In genomic region chr12:57173089-57173488, GRCh38 we compare ENCODE assay signal across 8 cellular contexts. TPM values are rescaled to one million over a fixed set of nuclear protein-coding genes. Genes with fewer than 3 reads are reported as not detected.
DNase-seq lines count a peak whose midpoint lies in the region; ATAC-seq and TF ChIP-seq lines count a peak whose summit lies in the region.

No MANE protein-coding gene starts in this region.

- no peaks in the 10 kb centered on the region for H3K9me3 ChIP-seq in ovary
- no peaks in the 10 kb centered on the region for H3K9me3 ChIP-seq in effector memory CD4-positive, alpha-beta T cell (ENCODE audit: control insufficient read depth, low read length)

- no peak overlapping the region for H3K4me3 Mint-ChIP-seq in effector memory CD8-positive, alpha-beta T cell

- peak in 2 of 3 donors; percentile 30 to 44 for TF ChIP-seq CTCF in ovary (IDR thresholded peaks at IDR 0.05)
- TF ChIP-seq CTCF in lower leg skin (IDR thresholded peaks at IDR 0.05): no peak

- peak; percentile 32 for ATAC-seq in effector memory CD8-positive, alpha-beta T cell (replicated peaks)

- TF ChIP-seq EP300 in ovary (IDR thresholded peaks at IDR 0.05): no peak

- H3K36me3 ChIP-seq in ovary: no peaks in the 10 kb centered on the region
- no peaks in the 10 kb centered on the region for H3K36me3 ChIP-seq in effector memory CD4-positive, alpha-beta T cell (ENCODE audit: control insufficient read depth, insufficient read depth, low read length)

- no peaks in the 10 kb centered on the region for H3K36me3 Mint-ChIP-seq in effector memory CD8-positive, alpha-beta T cell (ENCODE audit: insufficient read depth)

- H3K27ac Mint-ChIP-seq in effector memory CD8-positive, alpha-beta T cell: no peak overlapping the region

- WGBS in ovary, 3 donors: 62 to 71% (median 67%) methylated on average over 11 of the region's 11 CpGs
- 77 to 78% methylated on average over 10 to 11 of the region's 11 CpGs for WGBS in lower leg skin, 2 donors

- intact Hi-C loops in ovary (cut with DNase I): no loop called here
- intact Hi-C loops in lower leg skin (cut with DNase I; ENCODE audit: low total_unique reads): no loop called here

- no peaks in the 10 kb centered on the region for H3K27me3 ChIP-seq in ovary
- H3K27me3 ChIP-seq in effector memory CD4-positive, alpha-beta T cell (replicated peaks; ENCODE audit: control insufficient read depth, insufficient read depth, low read length, poor library complexity, severe bottlenecking): no peaks in the 10 kb centered on the region

- peak; percentile 11 to 31 for DNase-seq in activated CD4-positive, alpha-beta T cell treated with anti-CD3 and anti-CD28 coated beads for 4 hours
- no peak for DNase-seq in activated CD4-positive, alpha-beta T cell treated with anti-CD3 and anti-CD28 coated beads, Interleukin-2, amount 50 U/mL, for 4 hours
- peak; percentile 49 for DNase-seq in RPMI8226
- no peak for DNase-seq in effector memory CD8-positive, alpha-beta T cell
- peak in 2 of 5 donors; percentile 47 to 55 for DNase-seq in ovary
- no peak for DNase-seq in activated gamma-delta T cell treated with Interleukin-2 at 50 U/mL for 16 hours
- no peak for DNase-seq in effector memory CD4-positive, alpha-beta T cell
- DNase-seq in lower leg skin (ENCODE audit: low spot score in 2 of 2): no peak

- peaks cover 9% of the 10 kb centered on the region for H3K4me1 ChIP-seq in ovary (ENCODE audit: insufficient read depth)
- H3K4me1 ChIP-seq in effector memory CD4-positive, alpha-beta T cell (ENCODE audit: control insufficient read depth, insufficient read depth, low read length, poor library complexity, severe bottlenecking): no peaks in the 10 kb centered on the region

- TF ChIP-seq POLR2A in ovary (IDR thresholded peaks at IDR 0.05) (no peak), lower leg skin (IDR thresholded peaks at IDR 0.05) (no peak)

- no peak overlapping the region for H3K4me3 ChIP-seq in ovary
- no peak overlapping the region for H3K4me3 ChIP-seq in effector memory CD4-positive, alpha-beta T cell (ENCODE audit: insufficient read depth, low read depth, low read length, poor library complexity, severe bottlenecking)
- no peak overlapping the region for H3K4me3 ChIP-seq in lower leg skin (ENCODE audit: low read depth, poor library complexity, severe bottlenecking)

- H3K4me1 Mint-ChIP-seq in effector memory CD8-positive, alpha-beta T cell (ENCODE audit: low read depth in 2 of 2): peaks cover 0 to 2% of the 10 kb centered on the region in 2 donors

- H3K9me3 Mint-ChIP-seq in effector memory CD8-positive, alpha-beta T cell: no peaks in the 10 kb centered on the region

- peaks cover 2% of the 10 kb centered on the region in 2 donors for H3K27me3 Mint-ChIP-seq in effector memory CD8-positive, alpha-beta T cell

- peak overlapping the region in 1 of 2 donors; percentile 73 for H3K27ac ChIP-seq in ovary
- no peak overlapping the region for H3K27ac ChIP-seq in effector memory CD4-positive, alpha-beta T cell (ENCODE audit: insufficient read depth, low read length, poor library complexity, severe bottlenecking)

RNA-seq across cellular contexts. Expression of gene LRP1-AS, which starts 25.7 kb away (rescaled TPM):
- total RNA-seq in ovary: not detected
- not detected for polyA plus RNA-seq in ovary
- not detected for total RNA-seq in lower leg skin

RNA-seq across cellular contexts. Expression of gene NXPH4, which starts 43.5 kb away (rescaled TPM):
- total RNA-seq in ovary: under 1 TPM in 1 of 7 donors, not detected in 6; 0.20 TPM
- under 1 TPM in 1 of 2 donors, not detected in 1; 0.13 TPM for polyA plus RNA-seq in ovary
- 10 to 100 TPM; 18.4 to 21.3 (median 19.9) TPM for total RNA-seq in lower leg skin

RNA-seq across cellular contexts. Expression of gene LRP1, which starts 44.8 kb away (rescaled TPM):
- total RNA-seq in ovary (100 to 1,000 TPM; 148 to 640 (median 405) TPM), lower leg skin (100 to 1,000 TPM in 2 of 4 donors, 10 to 100 TPM in 2; 93.4 to 156 (median 101) TPM)
- polyA plus RNA-seq in ovary: 100 to 1,000 TPM in 1 of 2 donors, 10 to 100 TPM in 1; 76.4 to 168 TPM

RNA-seq across cellular contexts. Expression of gene SHMT2, which starts 56.4 kb away (rescaled TPM):
- 100 to 1,000 TPM in 1 of 7 donors, 10 to 100 TPM in 6; 32.3 to 185 (median 46.6) TPM for total RNA-seq in ovary
- 10 to 100 TPM; 23.0 to 34.7 TPM for polyA plus RNA-seq in ovary
- total RNA-seq in lower leg skin: 10 to 100 TPM; 62.4 to 71.8 (median 67.4) TPM

Comparison
In these comparisons a context has a peak if more than half of its experiments do, and no peak if none do; other contexts are left out.
1. DNase-seq: peak in activated CD4-positive, alpha-beta T cell treated with anti-CD3 and anti-CD28 coated beads for 4 hours (2 of 2) and RPMI8226 (single experiment); none in activated CD4-positive, alpha-beta T cell treated with anti-CD3 and anti-CD28 coated beads, Interleukin-2, amount 50 U/mL, for 4 hours (0 of 2), effector memory CD8-positive, alpha-beta T cell (0 of 3), activated gamma-delta T cell treated with Interleukin-2 at 50 U/mL for 16 hours (single experiment), effector memory CD4-positive, alpha-beta T cell (0 of 3) and lower leg skin (0 of 2).
2. CTCF ChIP-seq: peak in ovary (2 of 3); none in lower leg skin (0 of 3).
3. RNA of gene NXPH4, which starts 43.5 kb away (total RNA-seq): 18.4 to 21.3 TPM in lower leg skin; 0.20 TPM in ovary; every median in the first group is over 10 times any median in the second.